1 cellular context compared by ENCODE assay signal in the genomic region with DNA sequence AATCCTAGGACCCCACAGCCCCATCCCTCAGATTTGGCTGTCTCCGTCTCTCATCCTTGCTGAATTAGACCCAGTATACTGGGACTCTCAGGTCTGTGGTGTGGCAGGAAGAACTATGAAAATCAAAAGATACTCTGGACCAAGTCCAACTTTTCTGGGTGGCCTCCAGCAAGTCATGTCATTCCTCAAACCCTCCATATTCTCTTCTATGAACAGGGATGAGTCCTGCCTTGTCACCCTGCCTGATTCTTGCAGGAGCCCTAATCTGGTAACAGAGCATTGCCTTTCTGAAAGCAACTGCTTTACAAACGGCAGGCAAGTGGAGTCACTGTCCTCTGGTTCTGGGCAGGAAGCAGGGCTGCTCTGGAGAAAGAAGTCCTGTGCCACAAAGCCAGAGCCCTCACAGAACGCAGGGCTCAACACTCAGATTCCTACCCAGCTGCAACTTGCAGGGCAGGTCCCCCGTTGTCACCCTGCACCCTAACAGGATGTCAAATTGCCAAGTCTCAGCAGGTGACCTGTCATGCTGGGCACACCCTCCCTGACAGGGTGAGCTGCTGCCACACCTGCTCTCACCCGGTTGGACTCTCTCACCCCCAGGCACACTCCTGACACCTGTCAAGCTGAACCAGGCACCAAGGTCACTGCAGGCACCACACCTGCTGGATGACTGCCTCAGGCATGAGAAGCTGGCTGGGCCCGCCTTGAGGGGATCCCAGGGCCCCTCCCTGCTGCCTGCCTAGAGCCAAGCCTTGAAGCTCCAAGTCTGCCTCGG.
TF ChIP-seq lines count a peak whose summit lies in the region.

No MANE protein-coding gene starts in this region.

TF ChIP-seq in Ishikawa, 13 proteins besides CTCF, POLR2A, EP300 and RAD21 (continued from another document):
- TF ChIP-seq REST (IDR thresholded peaks at IDR 0.05; ENCODE audit: low read depth) (no peak), TEAD4 (IDR thresholded peaks at IDR 0.05) (peak; percentile 70), TCF12 (IDR thresholded peaks at IDR 0.05; ENCODE audit: low read depth) (peak; percentile 97), NFIC (IDR thresholded peaks at IDR 0.05) (peak; percentile 94), FOXM1 (IDR thresholded peaks at IDR 0.05; ENCODE audit: borderline replicate concordance, low read depth) (no peak), EGR1 (IDR thresholded peaks at IDR 0.05) (no peak)
